ENCODE assay signal across 21 cellular contexts in genomic region chr2:163252199-163252598, GRCh38.
DNase-seq lines count a peak whose midpoint lies in the region; ATAC-seq, FAIRE-seq and TF ChIP-seq lines count a peak whose summit lies in the region.
"Had no signal": no experiment of that assay in that cellular context is flagged by ENCODE, and none has a peak within 500 bp of the region (broad histone marks: within the 10 kb centered on the region; RNA-seq: fewer than 3 reads in every experiment).

No MANE protein-coding gene starts in this region.

- intact Hi-C loops in kidney (cut with DNase I): no loop called here

- DNase-seq in HT1080 (ENCODE audit: low read depth): peak; percentile 17
- DNase-seq in RWPE2 (ENCODE audit: low spot score): no peak
- peak; percentile 84 for DNase-seq in epithelial cell of proximal tubule (ENCODE audit: low read depth)
- DNase-seq in renal cortical epithelial cell (ENCODE audit: low read depth): peak; percentile 89
- DNase-seq in kidney: no peak
- no peak for DNase-seq in stimulated activated CD4-positive, alpha-beta T cell treated with anti-CD3 and anti-CD28 coated beads, Interleukin-12 subunit alpha, Interleukin-12 subunit beta, amount 100 ng/mL, for 4 hours
- DNase-seq: CD4-positive, alpha-beta T cell; DMS53; KBM-7; MM.1S; NCI-H2029; NCI-H446; NCI-H524 treated with DMSO at 0.1 percent for 48 hours; SIG-M5 had no signal

- H3K27me3 ChIP-seq in RWPE2 (ENCODE audit: insufficient read depth, poor library complexity, severe bottlenecking): no peaks in the 10 kb centered on the region
- H3K27me3 ChIP-seq: BLaER1 had no signal

- TF ChIP-seq CTCF in RWPE2 (IDR thresholded peaks at IDR 0.05; ENCODE audit: poor library complexity, severe bottlenecking): no peak
- TF ChIP-seq CTCF in epithelial cell of proximal tubule (conservative IDR thresholded peaks at IDR 0.05; ENCODE audit: low read depth, low read length): no peak
- TF ChIP-seq CTCF in kidney (IDR thresholded peaks at IDR 0.05; ENCODE audit: borderline replicate concordance, extremely low read depth, insufficient read depth): no peak

- ATAC-seq in RWPE2 (ENCODE audit: low read depth) (peak; percentile 85), HG02588 (IDR thresholded peaks at IDR 0.05; ENCODE audit: unreplicated experiment) (no peak)
- ATAC-seq: Panc1 had no signal

- no peak overlapping the region for H3K9ac ChIP-seq in kidney (ENCODE audit: low read length in 2 of 2)
- H3K9ac ChIP-seq: BLaER1 had no signal

- no peak for FAIRE-seq in kidney (lab: Jason Lieb, UNC)
- FAIRE-seq: A204.1, GM18507, H54 had no signal

- H3K27ac ChIP-seq in RWPE2 (ENCODE audit: poor library complexity, severe bottlenecking): no peak overlapping the region
- H3K27ac ChIP-seq in kidney (ENCODE audit: low read depth in 2 of 2, low read length in 2 of 2): no peak overlapping the region
- H3K27ac ChIP-seq: BLaER1, SK-N-MC had no signal

- H3K36me3 ChIP-seq in RWPE2 (ENCODE audit: low read depth) (no peaks in the 10 kb centered on the region), kidney (ENCODE audit: control insufficient read depth in 1 of 2, insufficient read depth in 2 of 2, low read length in 2 of 2) (no peaks in the 10 kb centered on the region)
- H3K36me3 ChIP-seq: BLaER1 had no signal

- H3K9me3 ChIP-seq in RWPE2 (ENCODE audit: severe bottlenecking) (no peaks in the 10 kb centered on the region), kidney (ENCODE audit: control insufficient read depth in 1 of 2, low read length in 2 of 2) (no peaks in the 10 kb centered on the region)
- H3K9me3 ChIP-seq: BLaER1 had no signal

- no peak overlapping the region for H3K4me3 ChIP-seq in RWPE2 (ENCODE audit: severe bottlenecking)
- no peak overlapping the region for H3K4me3 ChIP-seq in epithelial cell of proximal tubule (ENCODE audit: low read depth, low read length)
- no peak overlapping the region for H3K4me3 ChIP-seq in kidney (ENCODE audit: low read length in 2 of 2)
- H3K4me3 ChIP-seq: BLaER1, SK-N-MC had no signal

- peaks cover 8% of the 10 kb centered on the region for H3K4me1 ChIP-seq in RWPE2 (ENCODE audit: insufficient read depth, poor library complexity, severe bottlenecking)
- H3K4me1 ChIP-seq in kidney (ENCODE audit: control insufficient read depth in 1 of 2, insufficient read depth in 1 of 2, low read depth in 1 of 2, low read length in 2 of 2): no peaks in the 10 kb centered on the region
- H3K4me1 ChIP-seq: BLaER1 had no signal

Comparison
In these comparisons a context has a peak if more than half of its experiments do, and no peak if none do; other contexts are left out.
1. DNase-seq: peak in HT1080 (single experiment), epithelial cell of proximal tubule (single experiment) and renal cortical epithelial cell (single experiment); none in RWPE2 (single experiment), kidney (single experiment) and stimulated activated CD4-positive, alpha-beta T cell treated with anti-CD3 and anti-CD28 coated beads, Interleukin-12 subunit alpha, Interleukin-12 subunit beta, amount 100 ng/mL, for 4 hours (single experiment).